In genomic region chr12:110916295-110916875, GRCh38 we compare ENCODE assay signal across 1 cellular context.
TF ChIP-seq lines count a peak whose summit lies in the region.

No MANE protein-coding gene starts in this region.

TF ChIP-seq in endothelial cell of umbilical vein, 7 proteins besides CTCF, POLR2A, EP300 and RAD21:
- peak; percentile 11 for TF ChIP-seq FOS (IDR thresholded peaks at IDR 0.05; ENCODE audit: borderline replicate concordance, insufficient read depth, low read length)
- no peak for TF ChIP-seq EZH2 (IDR thresholded peaks at IDR 0.05; ENCODE audit: borderline replicate concordance, low read depth, low read length, severe bottlenecking)
- no peak for TF ChIP-seq MYC (IDR thresholded peaks at IDR 0.05; ENCODE audit: low read depth, low read length)
- no peak for TF ChIP-seq JUN (IDR thresholded peaks at IDR 0.05; ENCODE audit: borderline replicate concordance, insufficient read depth, insufficient read length, low read depth)
- TF ChIP-seq GATA2 (IDR thresholded peaks at IDR 0.05; ENCODE audit: insufficient read depth, insufficient read length, low read depth, low read length), result no peak
- no peak for TF ChIP-seq MAX (IDR thresholded peaks at IDR 0.05; ENCODE audit: insufficient read depth, insufficient read length)
- no peak for TF ChIP-seq POLR2AphosphoS5 (IDR thresholded peaks at IDR 0.05; ENCODE audit: insufficient read depth, low read depth, low read length)
